Comparison of ENCODE assay signal across 10 cellular contexts in the genomic region with DNA sequence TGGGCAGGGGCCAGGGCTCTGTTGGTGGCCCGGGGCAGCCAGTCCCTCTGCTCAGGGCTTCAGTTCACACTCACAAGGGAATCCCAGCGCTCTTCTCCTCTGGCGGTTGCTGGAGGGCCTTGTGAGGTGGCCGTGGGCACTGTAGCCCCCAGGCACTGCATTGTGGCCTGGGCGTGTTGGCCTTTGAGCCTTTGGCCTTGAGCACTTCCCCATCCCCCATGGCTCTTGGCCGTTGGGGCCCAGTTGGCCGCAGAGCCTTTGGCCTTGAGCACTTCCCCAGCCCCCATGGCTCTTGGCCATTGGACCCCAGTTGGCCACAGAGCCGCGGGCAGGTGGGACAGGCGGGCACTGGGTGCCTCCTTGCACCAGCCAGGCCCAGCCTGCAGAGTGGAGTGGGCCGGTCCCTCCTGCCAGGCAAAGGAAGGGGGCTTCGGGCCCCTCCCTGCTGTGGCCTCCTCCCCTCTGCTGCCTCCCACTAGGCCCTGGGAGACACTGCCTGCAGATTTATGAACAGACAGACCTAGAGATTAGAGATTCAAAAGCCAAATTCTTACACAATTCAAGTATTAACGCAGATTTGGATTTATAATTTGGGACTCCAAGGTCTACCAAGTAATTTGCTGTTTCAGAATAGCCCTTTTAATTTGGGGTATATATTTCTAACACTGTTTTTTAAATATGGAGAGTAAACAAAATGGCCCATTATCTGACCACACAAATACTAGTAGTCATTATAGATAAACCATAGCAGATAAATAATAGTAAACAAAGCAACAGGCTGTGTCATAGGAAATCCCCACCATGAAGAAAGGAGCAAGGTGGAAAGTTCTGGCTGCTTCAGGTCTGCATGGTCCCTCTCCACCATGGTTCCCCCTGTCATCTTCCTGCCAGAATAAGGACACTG. TPM values are rescaled to one million over a fixed set of nuclear protein-coding genes. Genes with fewer than 3 reads are reported as not detected.
DNase-seq lines count a peak whose midpoint lies in the region; ATAC-seq and TF ChIP-seq lines count a peak whose summit lies in the region.
"Had no signal": no experiment of that assay in that cellular context is flagged by ENCODE, and none has a peak within 500 bp of the region (broad histone marks: within the 10 kb centered on the region; RNA-seq: fewer than 3 reads in every experiment).

No MANE protein-coding gene starts in this region.

- H2AFZ ChIP-seq in ACC112 (ENCODE audit: low read length, unreplicated experiment) (no peak overlapping the region), osteoblast (ENCODE audit: low read length) (no peak overlapping the region)

- H3K27ac ChIP-seq in ACC112 (ENCODE audit: low read depth, low read length) (no peak overlapping the region), SK-N-MC (peak overlapping the region; percentile 70), osteoblast (ENCODE audit: low read depth, low read length) (no peak overlapping the region)

- H3K4me1 ChIP-seq in ACC112 (ENCODE audit: control insufficient read depth, insufficient read depth, low read length, unreplicated experiment): peaks cover 11% of the 10 kb centered on the region
- peaks cover 20% of the 10 kb centered on the region for H3K4me1 ChIP-seq in osteoblast (ENCODE audit: insufficient read depth, low read length)

- peak overlapping the region; percentile 53; the same call in 1 of the 2 replicates for H3K4me3 ChIP-seq in ACC112 (ENCODE audit: low read depth, low read length)
- H3K4me3 ChIP-seq in SK-N-MC: peak overlapping the region; percentile 65
- no peak overlapping the region for H3K4me3 ChIP-seq in osteoblast (ENCODE audit: insufficient read depth, low read length)

- peaks cover 37% of the 10 kb centered on the region for H4K20me1 ChIP-seq in osteoblast (ENCODE audit: insufficient read depth, low read length)

- peak overlapping the region; percentile 20 for H3K9ac ChIP-seq in SK-N-MC (ENCODE audit: insufficient read length)

- H3K9me3 ChIP-seq in SK-N-MC (ENCODE audit: low read depth, low read length) (no peaks in the 10 kb centered on the region), osteoblast (ENCODE audit: low read depth, low read length) (no peaks in the 10 kb centered on the region)

- H3K27me3 ChIP-seq in ACC112 (ENCODE audit: insufficient read depth, low read length) (no peaks in the 10 kb centered on the region), osteoblast (ENCODE audit: insufficient read depth, low read length) (no peaks in the 10 kb centered on the region)

- peak; percentile 23 for ATAC-seq in Right ventricle myocardium superior (ENCODE audit: poor library complexity)

- no peak overlapping the region for H3K4me2 ChIP-seq in osteoblast (ENCODE audit: insufficient read depth, low read length)

- no peak for TF ChIP-seq CTCF in osteoblast (IDR thresholded peaks at IDR 0.05; ENCODE audit: extremely low read depth, low read depth, low read length)

- intact Hi-C loops in Right ventricle myocardium superior (cut with DNase I): no loop called here

- DNase-seq in SK-N-MC (ENCODE audit: low read depth, low spot score): no peak
- peak; percentile 51 for DNase-seq in Right ventricle myocardium superior
- peak; percentile 36 for DNase-seq in osteoblast (ENCODE audit: insufficient read length, low spot score, missing footprints)
- no peak for DNase-seq in occipital lobe (lab: John Stamatoyannopoulos, UW)
- no peak for DNase-seq in mucosa of gallbladder (ENCODE audit: low spot score)
- DNase-seq in NCI-H2029 (lab: John Stamatoyannopoulos, UW): no peak
- no peak for DNase-seq in dermis blood vessel endothelial cell
- DNase-seq: NCI-H1694; stimulated activated CD4-positive, alpha-beta T cell treated with anti-CD3 and anti-CD28 coated beads, Interleukin-4, amount 100 ng/mL, for 1 hour had no signal

- no peaks in the 10 kb centered on the region for H3K79me2 ChIP-seq in ACC112 (ENCODE audit: control insufficient read depth, insufficient read depth, low read length, unreplicated experiment)
- H3K79me2 ChIP-seq in osteoblast (ENCODE audit: insufficient read depth, low read length): peaks cover 11% of the 10 kb centered on the region

- H3K36me3 ChIP-seq in ACC112 (ENCODE audit: insufficient read depth, low read length) (no peaks in the 10 kb centered on the region), SK-N-MC (ENCODE audit: insufficient read depth, low read length) (no peaks in the 10 kb centered on the region; the same call in 1 of the 2 replicates), osteoblast (ENCODE audit: insufficient read depth, low read length) (peaks cover 24% of the 10 kb centered on the region)

RNA-seq across cellular contexts. Expression of gene TXNRD2, which starts 18.2 kb away (rescaled TPM):
- total RNA-seq in Right ventricle myocardium superior (40.4 TPM), osteoblast (19.5 and 21.5 TPM in 2 replicates), occipital lobe (8.0 TPM), mucosa of gallbladder (26.9 TPM), dermis blood vessel endothelial cell (81.9 and 129 TPM in 2 replicates)

RNA-seq across cellular contexts. Expression of gene COMT, which starts 18.3 kb away (rescaled TPM):
- total RNA-seq in Right ventricle myocardium superior (75.3 TPM), osteoblast (220 and 288 TPM in 2 replicates), occipital lobe (49.0 TPM), mucosa of gallbladder (214 TPM), dermis blood vessel endothelial cell (551 and 616 TPM in 2 replicates)

RNA-seq across cellular contexts. Expression of gene ARVCF, which starts 56.8 kb away (rescaled TPM):
- 31.4 TPM for total RNA-seq in Right ventricle myocardium superior
- total RNA-seq in osteoblast: 19.7 and 27.1 TPM in 2 replicates
- 47.3 TPM for total RNA-seq in occipital lobe
- total RNA-seq in mucosa of gallbladder: 44.3 TPM
- 123 and 288 TPM in 2 replicates for total RNA-seq in dermis blood vessel endothelial cell

Comparison
In these comparisons a context has a peak if more than half of its experiments do, and no peak if none do; other contexts are left out.
1. DNase-seq: peak in Right ventricle myocardium superior (single experiment) and osteoblast (single experiment); none in SK-N-MC (single experiment), occipital lobe (single experiment), mucosa of gallbladder (single experiment), NCI-H2029 (single experiment) and dermis blood vessel endothelial cell (single experiment).